In genomic region chr16:2897110-2897509, GRCh38 we compare ENCODE assay signal across 13 cellular contexts. TPM values are rescaled to one million over a fixed set of nuclear protein-coding genes. Genes with fewer than 3 reads are reported as not detected.
DNase-seq lines count a peak whose midpoint lies in the region; ATAC-seq and TF ChIP-seq lines count a peak whose summit lies in the region.
"Had no signal": no experiment of that assay in that cellular context is flagged by ENCODE, and none has a peak within 500 bp of the region (broad histone marks: within the 10 kb centered on the region; RNA-seq: fewer than 3 reads in every experiment).

No MANE protein-coding gene starts in this region.

- peaks cover 0 to 5% (median 0%) of the 10 kb centered on the region in 4 donors for H3K36me3 ChIP-seq in transverse colon
- H3K36me3 ChIP-seq in breast epithelium: no peaks in the 10 kb centered on the region
- H3K36me3 ChIP-seq in heart left ventricle: peaks cover 0 to 48% (median 19%) of the 10 kb centered on the region in 9 donors
- H3K36me3 ChIP-seq: prostate gland had no signal

- H3K9me3 ChIP-seq in transverse colon: no peaks in the 10 kb centered on the region
- no peaks in the 10 kb centered on the region for H3K9me3 ChIP-seq in breast epithelium
- H3K9me3 ChIP-seq in heart left ventricle: no peaks in the 10 kb centered on the region
- H3K9me3 ChIP-seq: prostate gland had no signal

- in situ Hi-C loops in transverse colon (cut with MboI; ENCODE audit: low pct_ligation_motif_present in 1 of 4, low pct_unique_long_range_greater_than_20kb in 1 of 4, low sequenced_read_pairs in 3 of 4): no loop called here

- H3K27ac ChIP-seq in coronary artery (no peak overlapping the region), transverse colon (no peak overlapping the region), breast epithelium (no peak overlapping the region), heart left ventricle (no peak overlapping the region)
- H3K27ac ChIP-seq: prostate gland had no signal

- H3K27me3 ChIP-seq in transverse colon: no peaks in the 10 kb centered on the region
- no peaks in the 10 kb centered on the region for H3K27me3 ChIP-seq in breast epithelium
- H3K27me3 ChIP-seq in heart left ventricle: no peaks in the 10 kb centered on the region

- no peak for TF ChIP-seq POLR2A in transverse colon (IDR thresholded peaks at IDR 0.05)
- TF ChIP-seq POLR2A in breast epithelium (IDR thresholded peaks at IDR 0.05): no peak
- TF ChIP-seq POLR2A in heart left ventricle (IDR thresholded peaks at IDR 0.05): no peak

- TF ChIP-seq CTCF in coronary artery (IDR thresholded peaks at IDR 0.05) (no peak), transverse colon (IDR thresholded peaks at IDR 0.05) (no peak), breast epithelium (IDR thresholded peaks at IDR 0.05) (no peak), heart left ventricle (IDR thresholded peaks at IDR 0.05) (no peak)

- H3K4me3 ChIP-seq in coronary artery (no peak overlapping the region), transverse colon (no peak overlapping the region), breast epithelium (no peak overlapping the region), heart left ventricle (no peak overlapping the region)
- H3K4me3 ChIP-seq: prostate gland had no signal

- ATAC-seq in GM18861 (IDR thresholded peaks at IDR 0.05; ENCODE audit: unreplicated experiment) (peak; percentile 59), HG03342 (IDR thresholded peaks at IDR 0.05; ENCODE audit: unreplicated experiment) (peak; percentile 66), left ventricle myocardium superior (no peak), heart left ventricle (no peak)

- TF ChIP-seq EP300 in transverse colon (IDR thresholded peaks at IDR 0.05; ENCODE audit: low read depth): no peak

- intact Hi-C loops in transverse colon (cut with DNase I; ENCODE audit: low total_unique reads) (no loop called here), left ventricle myocardium superior (cut with micrococcal nuclease) (no loop called here), breast epithelium (cut with DNase I; ENCODE audit: low total_unique reads) (no loop called here), heart left ventricle (cut with DNase I) (no loop called here)

- DNase-seq in A172 (ENCODE audit: low spot score) (peak; percentile 43), coronary artery (ENCODE audit: low spot score) (peak; percentile 53), transverse colon (no peak), left ventricle myocardium superior (no peak), breast epithelium (ENCODE audit: low spot score in 2 of 2) (no peak), heart left ventricle (no peak)
- DNase-seq: activated gamma-delta T cell treated with Interleukin-2 at 50 U/mL for 16 hours, DMS153, NCI-H1436 treated with DMSO at 0.1 percent for 48 hours, NCI-H526 had no signal

- no peaks in the 10 kb centered on the region for H3K4me1 ChIP-seq in transverse colon
- no peaks in the 10 kb centered on the region for H3K4me1 ChIP-seq in breast epithelium
- no peaks in the 10 kb centered on the region for H3K4me1 ChIP-seq in heart left ventricle
- H3K4me1 ChIP-seq: prostate gland had no signal

- WGBS in transverse colon (ENCODE audit: low coverage in 1 of 2), 2 donors: 71% methylated on average over 7 of the region's 7 CpGs; no CpG with 5 or more reads in 1 of the 2 donors
- 79 to 93% (median 83%) methylated on average over 5 to 7 of the region's 7 CpGs for WGBS in heart left ventricle, 4 donors

RNA-seq across cellular contexts. Expression of gene FLYWCH2, which starts 14.1 kb away (rescaled TPM):
- total RNA-seq in A172 (2014; rRNA removed; shearing (Covaris generic)): 66.3 and 88.4 TPM in 2 replicates
- total RNA-seq in transverse colon: 10 to 100 TPM; 35.0 to 74.4 (median 50.9) TPM
- 28.6 TPM for total RNA-seq in left ventricle myocardium superior
- 10 to 100 TPM; 36.0 to 49.2 (median 47.9) TPM for total RNA-seq in breast epithelium
- 10 to 100 TPM; 20.1 to 64.1 (median 22.6) TPM for total RNA-seq in heart left ventricle
- polyA plus RNA-seq in heart left ventricle: 10 to 100 TPM; 35.3 to 53.4 TPM

RNA-seq across cellular contexts. Expression of gene FLYWCH1, which starts 14.6 kb away (rescaled TPM):
- total RNA-seq in A172 (2014; rRNA removed; shearing (Covaris generic)): 41.3 and 41.6 TPM in 2 replicates
- total RNA-seq in transverse colon: 10 to 100 TPM; 29.1 to 59.1 (median 34.6) TPM
- 36.1 TPM for total RNA-seq in left ventricle myocardium superior
- 10 to 100 TPM; 28.0 to 30.9 (median 28.2) TPM for total RNA-seq in breast epithelium
- total RNA-seq in heart left ventricle: 10 to 100 TPM; 26.3 to 48.4 (median 34.2) TPM
- 10 to 100 TPM; 28.3 to 29.1 TPM for polyA plus RNA-seq in heart left ventricle

RNA-seq across cellular contexts. Expression of gene PRSS22, which starts 39.1 kb away (rescaled TPM):
- not detected in 2 replicates for total RNA-seq in A172 (2014; rRNA removed; shearing (Covaris generic))
- total RNA-seq in transverse colon: 10 to 100 TPM in 1 of 4 donors, 1 to 10 TPM in 1, not detected in 2; 2.5 to 11.2 TPM
- not detected for total RNA-seq in left ventricle myocardium superior
- total RNA-seq in breast epithelium: 10 to 100 TPM in 2 of 3 donors, not detected in 1; 13.6 to 18.7 TPM
- not detected for total RNA-seq in heart left ventricle
- polyA plus RNA-seq in heart left ventricle: not detected

Comparison
In these comparisons a context has a peak if more than half of its experiments do, and no peak if none do; other contexts are left out.
1. DNase-seq: peak in A172 (single experiment) and coronary artery (single experiment); none in transverse colon (single experiment), left ventricle myocardium superior (single experiment), breast epithelium (0 of 2) and heart left ventricle (0 of 5).
2. ATAC-seq: peak in GM18861 (single experiment) and HG03342 (single experiment); none in left ventricle myocardium superior (single experiment) and heart left ventricle (0 of 4).